8 cellular contexts compared by ENCODE assay signal in the genomic region with DNA sequence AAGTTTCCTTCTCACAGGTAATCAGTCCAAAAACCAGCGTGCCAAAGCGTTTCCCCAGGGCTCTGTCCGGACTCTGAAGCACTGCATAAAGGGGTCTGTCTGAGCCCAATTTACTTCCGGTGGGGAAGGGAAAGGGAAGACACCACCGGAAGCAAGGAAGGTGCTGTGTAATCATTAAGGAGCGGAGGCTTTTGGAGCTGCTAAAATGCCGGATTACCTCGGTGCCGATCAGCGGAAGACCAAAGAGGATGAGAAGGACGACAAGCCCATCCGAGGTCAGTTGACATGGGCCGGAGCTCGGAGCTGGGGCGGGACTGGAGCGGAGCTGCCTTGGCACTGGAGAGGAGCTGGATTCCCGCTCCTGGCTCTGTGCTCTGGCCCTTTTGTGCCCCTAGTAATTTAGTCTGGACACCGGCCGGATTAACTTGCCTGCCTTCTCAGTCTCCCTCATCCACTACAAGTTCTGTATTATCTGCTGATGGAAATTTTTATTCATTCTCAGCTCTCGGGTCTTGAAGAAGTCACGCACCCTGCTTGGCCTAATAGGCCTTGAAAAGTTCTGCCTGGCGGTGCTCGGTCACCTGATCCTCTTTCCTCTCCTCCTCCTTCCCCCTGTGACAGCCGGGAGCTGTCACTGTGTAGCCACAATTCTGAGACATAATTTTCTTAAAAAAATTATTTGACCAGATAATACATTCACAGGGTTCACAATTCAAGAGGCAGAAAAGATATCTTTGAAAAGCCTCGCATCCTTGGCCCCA. TPM values are rescaled to one million over a fixed set of nuclear protein-coding genes. Genes with fewer than 3 reads are reported as not detected.
DNase-seq lines count a peak whose midpoint lies in the region; ATAC-seq and TF ChIP-seq lines count a peak whose summit lies in the region.

A gene (plus strand): TSS at position 137 of the 761 bp plus-strand sequence. CDS start 69 bp downstream, at position 206.

- peaks cover 20% of the 10 kb centered on the region for H3K36me3 Mint-ChIP-seq in activated T-cell treated with anti-CD3 and anti-CD28 coated beads, Interleukin-2, amount 50 U/mL, for 4 hours (ENCODE audit: insufficient read depth)

- in situ Hi-C loops in Panc1 (cut with HindIII; ENCODE audit: low pct_unique_long_range_greater_than_20kb, low sequenced_read_pairs) = no loop called here

- no peaks in the 10 kb centered on the region for H3K27me3 ChIP-seq in KMS-11 (ENCODE audit: insufficient read depth, low read depth)
- H3K27me3 ChIP-seq in Panc1 (ENCODE audit: control insufficient read depth, insufficient read depth, low read length) = no peaks in the 10 kb centered on the region
- H3K27me3 ChIP-seq in muscle layer of colon (ENCODE audit: control insufficient read depth in 1 of 2, insufficient read depth in 2 of 2, low read length in 2 of 2) = no peaks in the 10 kb centered on the region

- H3K36me3 ChIP-seq in KMS-11 (ENCODE audit: insufficient read depth) (peaks cover 3% of the 10 kb centered on the region; the same call in 1 of the 2 replicates), Panc1 (ENCODE audit: control insufficient read depth, insufficient read depth, low read length) (no peaks in the 10 kb centered on the region; the same call in 1 of the 2 replicates), muscle layer of colon (ENCODE audit: insufficient read depth, low read length) (peaks cover 3% of the 10 kb centered on the region)

- H4K20me1 ChIP-seq in KMS-11 (ENCODE audit: insufficient read depth) = 0 out of 2 replicates have a peak, but pooled peaks cover 7% of the 10 kb centered on the region

- DNase-seq in DMS79 (lab: John Stamatoyannopoulos, UW) = peak; percentile 79
- DNase-seq in Panc1 (ENCODE audit: low read depth, low spot score) = peak; percentile 92
- DNase-seq in activated T-cell treated with anti-CD3 and anti-CD28 coated beads, Interleukin-2, amount 50 U/mL, for 4 hours = peak; percentile 72
- DNase-seq in stimulated activated CD8-positive, alpha-beta memory T cell treated with anti-CD3 and anti-CD28 coated beads, Interleukin-7, amount 100 ng/mL, for 1 hour (ENCODE audit: low read depth in 2 of 2) = peak; percentile 61 to 63

- peak within 1 kb of the TSS; percentile 71 for H2AFZ ChIP-seq in KMS-11 (ENCODE audit: low read depth)

- intact Hi-C loops in Panc1 (cut with micrococcal nuclease; ENCODE audit: unreplicated experiment) = no loop called here

- CTCF ChIA-PET in Panc1 (lab: Charles Lee) = no interaction called here

- no peak within 1 kb of the TSS for H3K4me3 ChIP-seq in KMS-11 (IDR thresholded peaks at IDR 0.05; ENCODE audit: insufficient read depth, low read depth, low read length)
- H3K4me3 ChIP-seq in Panc1 (ENCODE audit: low read depth in 2 of 2, low read length in 2 of 2) = peak within 1 kb of the TSS; percentile 87
- peak within 1 kb of the TSS; percentile 59 to 79 for H3K4me3 ChIP-seq in muscle layer of colon (ENCODE audit: low read depth in 1 of 2, low read length in 2 of 2)

- peaks cover 79% of the 10 kb centered on the region for H3K79me2 ChIP-seq in KMS-11 (ENCODE audit: insufficient read depth, low read depth)

- H3K27ac ChIP-seq in KMS-11 (peak within 1 kb of the TSS; percentile 81), Panc1 (ENCODE audit: low read length) (peak within 1 kb of the TSS; percentile 95), muscle layer of colon (ENCODE audit: low read depth, low read length) (peak within 1 kb of the TSS; percentile 82)

- peak within 1 kb of the TSS; percentile 100 for H3K4me3 Mint-ChIP-seq in activated T-cell treated with anti-CD3 and anti-CD28 coated beads, Interleukin-2, amount 50 U/mL, for 4 hours

- H3K9ac ChIP-seq in KMS-11 = peak within 1 kb of the TSS; percentile 86
- peak within 1 kb of the TSS; percentile 88 for H3K9ac ChIP-seq in muscle layer of colon (ENCODE audit: low read length)

- BruUV-seq in Panc1 (replicated peaks; lab: Mats Ljungman, UMichigan) = TSS peak; percentile 88

- ATAC-seq in GM21786 (IDR thresholded peaks at IDR 0.05; ENCODE audit: unreplicated experiment) = peak; percentile 69
- peak; percentile 91 for ATAC-seq in Panc1
- peak; percentile 69 to 72 for ATAC-seq in activated T-cell treated with anti-CD3 and anti-CD28 coated beads, Interleukin-2, amount 50 U/mL, for 4 hours
- ATAC-seq in esophagus mucosa = peak; percentile 82

- POLR2A ChIA-PET in Panc1 (lab: Charles Lee) = no interaction called here

- H3K9me3 Mint-ChIP-seq in activated T-cell treated with anti-CD3 and anti-CD28 coated beads, Interleukin-2, amount 50 U/mL, for 4 hours = no peaks in the 10 kb centered on the region

- H3K4me2 ChIP-seq in KMS-11 = peak within 1 kb of the TSS; percentile 88

- no peaks in the 10 kb centered on the region for H3K9me3 ChIP-seq in Panc1 (ENCODE audit: control insufficient read depth, insufficient read depth, low read depth, low read length)
- no peaks in the 10 kb centered on the region for H3K9me3 ChIP-seq in muscle layer of colon (ENCODE audit: low read length)

- TF ChIP-seq CTCF in KMS-11 (conservative IDR thresholded peaks at IDR 0.05; ENCODE audit: low read depth, low read length) (no peak), Panc1 (IDR thresholded peaks at IDR 0.05) (no peak)

- H3K4me1 ChIP-seq in KMS-11 (ENCODE audit: low read depth, poor library complexity, severe bottlenecking) = peaks cover 62% of the 10 kb centered on the region
- peaks cover 25% of the 10 kb centered on the region for H3K4me1 ChIP-seq in Panc1 (ENCODE audit: control insufficient read depth, insufficient read depth, low read length)
- peaks cover 32% of the 10 kb centered on the region for H3K4me1 ChIP-seq in muscle layer of colon (ENCODE audit: insufficient read depth, low read length)

- peaks cover 54% of the 10 kb centered on the region for H3K4me1 Mint-ChIP-seq in activated T-cell treated with anti-CD3 and anti-CD28 coated beads, Interleukin-2, amount 50 U/mL, for 4 hours (ENCODE audit: low read depth)

- H3K27me3 Mint-ChIP-seq in activated T-cell treated with anti-CD3 and anti-CD28 coated beads, Interleukin-2, amount 50 U/mL, for 4 hours (ENCODE audit: low read depth) = no peaks in the 10 kb centered on the region

RNA-seq across cellular contexts. Expression of the gene that starts here (rescaled TPM):
- 171 TPM for total RNA-seq in Panc1 (2021; ENCODE audit: unreplicated experiment)
- 124 TPM for polyA plus RNA-seq in Panc1 (2012; ENCODE audit: insufficient read length)
- total RNA-seq in activated T-cell treated with anti-CD3 and anti-CD28 coated beads, Interleukin-2, amount 50 U/mL, for 4 hours = 100 to 1,000 TPM; 277 to 314 (median 299) TPM
- total RNA-seq in esophagus mucosa = 73.1 TPM
